ENCODE assay signal across 9 cellular contexts in the genomic region with DNA sequence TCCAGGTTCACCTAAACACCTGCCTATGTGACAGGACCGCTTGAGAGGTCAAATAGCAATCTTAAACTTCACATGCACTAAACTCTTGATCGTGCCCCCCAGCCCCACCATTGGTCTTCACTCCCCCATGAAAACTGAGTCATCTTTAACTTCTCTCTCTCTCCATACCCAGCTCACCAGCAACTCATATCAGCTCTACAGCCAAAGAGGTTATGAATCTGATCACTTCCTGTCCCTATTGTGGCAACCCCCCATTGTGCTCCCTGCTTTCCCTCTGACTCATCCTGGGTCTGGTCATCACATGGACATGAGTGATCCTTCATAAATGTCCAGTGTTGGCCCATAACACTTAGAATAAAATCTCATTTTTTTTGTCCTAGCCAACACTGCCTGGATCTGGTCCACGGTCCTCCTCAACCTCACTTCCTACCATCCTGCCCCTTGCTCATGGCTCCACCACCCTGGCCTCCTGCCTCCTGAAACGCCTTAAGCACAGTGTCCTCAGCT.
DNase-seq lines count a peak whose midpoint lies in the region; ATAC-seq and TF ChIP-seq lines count a peak whose summit lies in the region.
"Had no signal": no experiment of that assay in that cellular context is flagged by ENCODE, and none has a peak within 500 bp of the region (broad histone marks: within the 10 kb centered on the region; RNA-seq: fewer than 3 reads in every experiment).

No MANE protein-coding gene starts in this region.

- WGBS in neuronal stem cell (ENCODE audit: extremely low coverage in 2 of 2, insufficient read length in 2 of 2, insufficient replicate concordance in 1 of 2), 2 donors = no CpG with 5 or more reads among the region's 4 CpGs

- H4K8ac ChIP-seq in neuronal stem cell (ENCODE audit: low read depth, low read length) = no peak overlapping the region

- H3K4me3 ChIP-seq in SJSA1 = no peak overlapping the region
- H3K4me3 ChIP-seq in neuronal stem cell (ENCODE audit: low read length in 2 of 2) = no peak overlapping the region

- H2BK15ac ChIP-seq in neuronal stem cell (ENCODE audit: low read length) = no peak overlapping the region

- no peak overlapping the region for H2AK5ac ChIP-seq in neuronal stem cell (ENCODE audit: low read depth, low read length)

- peak; percentile 11 for ATAC-seq in sciatic nerve

- H3K4me1 ChIP-seq in SJSA1 (replicated peaks) = peaks cover 28% of the 10 kb centered on the region
- H3K4me1 ChIP-seq in neuronal stem cell (ENCODE audit: control insufficient read depth in 2 of 2, insufficient read depth in 1 of 2, low read depth in 1 of 2, low read length in 2 of 2) = peaks cover 8 to 9% of the 10 kb centered on the region in 2 donors

- H4K91ac ChIP-seq in neuronal stem cell (ENCODE audit: low read depth, low read length, poor library complexity) = no peak overlapping the region

- H3K79me1 ChIP-seq in neuronal stem cell (ENCODE audit: low read depth, low read length) = no peaks in the 10 kb centered on the region

- no peaks in the 10 kb centered on the region for H3K27me3 ChIP-seq in SJSA1 (replicated peaks)
- H3K27me3 ChIP-seq in neuronal stem cell (ENCODE audit: control insufficient read depth in 3 of 3, insufficient read depth in 3 of 3, low read depth in 1 of 3, low read length in 3 of 3) = no peaks in the 10 kb centered on the region

- H2BK5ac ChIP-seq in neuronal stem cell (ENCODE audit: low read length) = no peak overlapping the region

- H3K9ac ChIP-seq in neuronal stem cell (ENCODE audit: low read depth, low read length, poor library complexity) = no peak overlapping the region

- intact Hi-C loops in sciatic nerve (cut with DNase I) = no loop called here

- H2BK120ac ChIP-seq in neuronal stem cell (ENCODE audit: low read depth, low read length) = no peak overlapping the region

- H3K36me3 ChIP-seq in SJSA1 (no peaks in the 10 kb centered on the region), neuronal stem cell (replicated peaks in 1 of 2; ENCODE audit: control insufficient read depth in 2 of 2, insufficient read depth in 2 of 2, low read length in 2 of 2) (peaks cover 4 to 11% of the 10 kb centered on the region in 2 donors)

- H3K9me3 ChIP-seq in SJSA1 (replicated peaks) (no peaks in the 10 kb centered on the region), neuronal stem cell (replicated peaks in 1 of 2; ENCODE audit: control insufficient read depth in 2 of 2, insufficient read depth in 1 of 2, low read depth in 1 of 2, low read length in 2 of 2) (no peaks in the 10 kb centered on the region)

- peak overlapping the region; percentile 40 for H3K27ac ChIP-seq in SJSA1
- H3K27ac ChIP-seq in neuronal stem cell (replicated peaks; ENCODE audit: low read length) = no peak overlapping the region

- no peak for TF ChIP-seq CTCF in GM20000 (IDR thresholded peaks at IDR 0.05; ENCODE audit: extremely low read depth, missing control alignments)

- peak; percentile 99 for DNase-seq in COLO829 (ENCODE audit: low spot score)
- DNase-seq in SJSA1 (ENCODE audit: low read depth in 1 of 2, low spot score in 2 of 2) = peak; percentile 53 to 70
- DNase-seq in fibroblast of gingiva (ENCODE audit: low read depth) = peak; percentile 89
- no peak for DNase-seq in sciatic nerve (ENCODE audit: low spot score)
- no peak for DNase-seq in GM20000 (ENCODE audit: low spot score)
- no peak for DNase-seq in neuronal stem cell (ENCODE audit: low spot score)
- DNase-seq in GDM1 (lab: John Stamatoyannopoulos, UW) = no peak
- no peak for DNase-seq in NCI-H446 treated with DMSO at 0.1 percent for 48 hours (lab: John Stamatoyannopoulos, UW)
- DNase-seq: activated CD4-positive, alpha-beta T cell treated with anti-CD3 and anti-CD28 coated beads, Interleukin-2, amount 10 ng/mL, durations not matched to agents 7 days and 5 days had no signal

- no peak overlapping the region for H2AFZ ChIP-seq in neuronal stem cell (ENCODE audit: low read length)

- H3K4ac ChIP-seq in neuronal stem cell (ENCODE audit: low read length) = no peak overlapping the region

- no peak overlapping the region for H3K14ac ChIP-seq in neuronal stem cell (ENCODE audit: low read length)

- H3K4me2 ChIP-seq in neuronal stem cell (ENCODE audit: insufficient read depth, low read length, poor library complexity, severe bottlenecking) = no peak overlapping the region

- H3K23ac ChIP-seq in neuronal stem cell (ENCODE audit: low read depth, low read length, poor library complexity) = no peak overlapping the region

- no peak overlapping the region for H3K18ac ChIP-seq in neuronal stem cell (ENCODE audit: low read length)

- no peak overlapping the region for H2BK12ac ChIP-seq in neuronal stem cell (ENCODE audit: low read length)

Comparison
In these comparisons a context has a peak if more than half of its experiments do, and no peak if none do; other contexts are left out.
1. DNase-seq: peak in COLO829 (single experiment), SJSA1 (2 of 2) and fibroblast of gingiva (single experiment); none in sciatic nerve (single experiment), GM20000 (single experiment), neuronal stem cell (single experiment), GDM1 (single experiment) and NCI-H446 treated with DMSO at 0.1 percent for 48 hours (single experiment).